In genomic region chr9:123335227-123335985, GRCh38 we compare ENCODE assay signal across 10 cellular contexts. TPM values are rescaled to one million over a fixed set of nuclear protein-coding genes. Genes with fewer than 3 reads are reported as not detected.
DNase-seq lines count a peak whose midpoint lies in the region; ATAC-seq and TF ChIP-seq lines count a peak whose summit lies in the region.
"Had no signal": no experiment of that assay in that cellular context is flagged by ENCODE, and none has a peak within 500 bp of the region (broad histone marks: within the 10 kb centered on the region; RNA-seq: fewer than 3 reads in every experiment).

No MANE protein-coding gene starts in this region.

- H3K4me3 ChIP-seq in SK-N-MC (peak overlapping the region; percentile 60), retinal pigment epithelial cell (ENCODE audit: low read length) (no peak overlapping the region), coronary artery (no peak overlapping the region), transverse colon (no peak overlapping the region)

- DNase-seq in GM04504 (ENCODE audit: low read depth): peak; percentile 77
- peak; percentile 85 for DNase-seq in SK-N-MC (ENCODE audit: low read depth, low spot score)
- DNase-seq in foreskin melanocyte: peak; percentile 32
- DNase-seq in retinal pigment epithelial cell (ENCODE audit: low read depth): peak; percentile 90
- DNase-seq in coronary artery (ENCODE audit: low spot score): no peak
- DNase-seq in transverse colon: no peak
- DNase-seq: activated T-cell treated with anti-CD3 and anti-CD28 coated beads, Interleukin-2, amount 50 U/mL, for 4 hours; NCI-H510A had no signal

- H3K4me1 ChIP-seq in transverse colon: peaks cover 0 to 18% (median 7%) of the 10 kb centered on the region in 4 donors

- no peak for ATAC-seq in GM21423 (IDR thresholded peaks at IDR 0.05; ENCODE audit: unreplicated experiment)
- no peak for ATAC-seq in GM18861 (IDR thresholded peaks at IDR 0.05; ENCODE audit: unreplicated experiment)
- ATAC-seq: activated T-cell treated with anti-CD3 and anti-CD28 coated beads, Interleukin-2, amount 50 U/mL, for 4 hours had no signal

- no peak for TF ChIP-seq POLR2A in transverse colon (IDR thresholded peaks at IDR 0.05)

- H3K27ac ChIP-seq in SK-N-MC (peak overlapping the region; percentile 99), coronary artery (no peak overlapping the region), transverse colon (peak overlapping the region in 1 of 4 donors; percentile 35)

- TF ChIP-seq EP300 in transverse colon (IDR thresholded peaks at IDR 0.05; ENCODE audit: low read depth): no peak

- TF ChIP-seq CTCF in retinal pigment epithelial cell (conservative IDR thresholded peaks at IDR 0.05; ENCODE audit: low read depth, low read length): no peak
- TF ChIP-seq CTCF in coronary artery (IDR thresholded peaks at IDR 0.05): no peak
- TF ChIP-seq CTCF in transverse colon (IDR thresholded peaks at IDR 0.05): no peak

- no peaks in the 10 kb centered on the region for H3K27me3 ChIP-seq in transverse colon

- no peaks in the 10 kb centered on the region for H3K36me3 ChIP-seq in SK-N-MC (ENCODE audit: insufficient read depth, low read length)
- H3K36me3 ChIP-seq in transverse colon: no peaks in the 10 kb centered on the region

- 47 to 61% methylated on average over 7 to 9 of the region's 9 CpGs for WGBS in transverse colon (ENCODE audit: low coverage in 1 of 2), 2 donors

- peak overlapping the region; percentile 69 for H3K9ac ChIP-seq in SK-N-MC (ENCODE audit: insufficient read length)

- H3K9me3 ChIP-seq in SK-N-MC (ENCODE audit: low read depth, low read length): no peaks in the 10 kb centered on the region
- no peaks in the 10 kb centered on the region for H3K9me3 ChIP-seq in transverse colon

- in situ Hi-C loops in transverse colon (cut with MboI; ENCODE audit: low pct_ligation_motif_present in 1 of 4, low pct_unique_long_range_greater_than_20kb in 1 of 4, low sequenced_read_pairs in 3 of 4): no loop called here

- intact Hi-C loops in transverse colon (cut with DNase I; ENCODE audit: low total_unique reads): no loop called here

RNA-seq across cellular contexts. Expression of gene CRB2, which starts 20.6 kb away (rescaled TPM):
- under 1 TPM in 3 of 4 donors, not detected in 1; 0.32 to 0.82 (median 0.75) TPM for total RNA-seq in transverse colon

Comparison
In these comparisons a context has a peak if more than half of its experiments do, and no peak if none do; other contexts are left out.
1. DNase-seq: peak in GM04504 (single experiment), SK-N-MC (single experiment), foreskin melanocyte (single experiment) and retinal pigment epithelial cell (single experiment); none in coronary artery (single experiment) and transverse colon (single experiment).